Comparison of ENCODE assay signal across 23 cellular contexts in the genomic region with DNA sequence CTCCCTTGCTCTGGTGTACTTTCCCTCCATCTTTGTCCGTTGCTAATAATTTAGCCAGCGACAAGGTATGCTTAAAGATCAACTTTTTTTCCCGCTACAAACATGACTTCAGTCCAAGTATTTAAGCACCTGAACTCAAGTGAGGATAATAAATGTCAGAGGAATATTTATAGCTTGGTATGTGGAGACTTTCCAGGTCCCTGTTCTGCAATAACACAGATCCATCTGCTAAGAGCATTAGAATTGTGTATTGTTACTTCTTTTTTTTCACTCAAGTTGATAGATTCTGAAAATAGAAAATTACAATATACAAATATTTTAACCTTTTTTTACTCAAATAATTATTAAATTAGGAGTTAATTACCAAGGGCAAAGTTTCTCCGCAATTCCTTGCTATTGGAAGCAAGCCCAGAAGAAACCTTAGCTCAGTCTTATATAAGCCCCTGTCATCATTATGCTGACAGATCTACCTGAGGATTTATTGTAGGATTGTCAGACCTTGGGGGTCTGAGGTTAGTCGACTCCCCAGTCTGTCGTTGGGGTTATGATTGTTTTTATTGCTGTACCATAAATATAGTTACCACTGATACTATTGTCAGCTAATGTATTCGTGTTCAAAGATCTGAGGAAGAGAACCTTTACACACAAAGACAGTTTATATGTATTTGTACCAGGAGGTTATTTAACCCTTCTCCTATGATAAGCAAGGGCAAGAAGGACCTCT.
"Had no signal": no experiment of that assay in that cellular context is flagged by ENCODE, and none has a peak within 500 bp of the region (broad histone marks: within the 10 kb centered on the region; RNA-seq: fewer than 3 reads in every experiment).

No MANE protein-coding gene starts in this region.

- H3K27ac ChIP-seq: ovary, testis, uterus had no signal

- FAIRE-seq: bronchial epithelial cell, keratinocyte had no signal

- ATAC-seq: activated CD4-positive, alpha-beta T cell treated with anti-CD3 and anti-CD28 coated beads for 36 hours; activated CD8-positive, alpha-beta memory T cell treated with anti-CD3 and anti-CD28 coated beads, Interleukin-2, amount 10 ng/mL, durations not matched to agents 7 days and 5 days; activated CD8-positive, alpha-beta T cell treated with anti-CD3 and anti-CD28 coated beads, Interleukin-2, amount 10 ng/mL, durations not matched to agents 7 days and 5 days; activated naive CD4-positive, alpha-beta T cell treated with anti-CD3 and anti-CD28 coated beads, Interleukin-2, amount 50 U/mL, for 72 hours; effector memory CD8-positive, alpha-beta T cell; gastroesophageal sphincter; left lobe of liver had no signal

- H3K4me1 ChIP-seq: testis, uterus had no signal

- DNase-seq: activated CD4-positive, alpha-beta T cell treated with anti-CD3 and anti-CD28 coated beads for 36 hours; activated CD4-positive, CD25-positive, alpha-beta regulatory T cell; activated CD8-positive, alpha-beta memory T cell treated with anti-CD3 and anti-CD28 coated beads, Interleukin-2, amount 10 ng/mL, durations not matched to agents 7 days and 5 days; activated CD8-positive, alpha-beta T cell treated with anti-CD3 and anti-CD28 coated beads, Interleukin-2, amount 10 ng/mL, durations not matched to agents 7 days and 5 days; activated naive CD4-positive, alpha-beta T cell; activated T-cell treated with anti-CD3 and anti-CD28 coated beads, Interleukin-2, amount 50 U/mL, for 48 hours; cerebellar nuclear complex; cortex of kidney; effector memory CD8-positive, alpha-beta T cell; erythroblast; hippocampal formation; naive B cell; ovary; stimulated activated CD4-positive, alpha-beta T cell treated with anti-CD3 and anti-CD28 coated beads, Interleukin-2, amount 100 ng/mL, for 48 hours; stimulated activated naive CD4-positive, alpha-beta T cell treated with Interleukin-2 at 50 U/mL for 16 hours; testis; trophoblast cell; uterus had no signal

- H3K4me3 ChIP-seq: gastroesophageal sphincter, ovary, testis, uterus had no signal

- H3K36me3 ChIP-seq: gastroesophageal sphincter, ovary, uterus had no signal

- H3K27me3 ChIP-seq: gastroesophageal sphincter, ovary, testis, uterus had no signal

- H3K9me3 ChIP-seq: gastroesophageal sphincter, ovary, testis, uterus had no signal
